9 cellular contexts compared by ENCODE assay signal in the genomic region with DNA sequence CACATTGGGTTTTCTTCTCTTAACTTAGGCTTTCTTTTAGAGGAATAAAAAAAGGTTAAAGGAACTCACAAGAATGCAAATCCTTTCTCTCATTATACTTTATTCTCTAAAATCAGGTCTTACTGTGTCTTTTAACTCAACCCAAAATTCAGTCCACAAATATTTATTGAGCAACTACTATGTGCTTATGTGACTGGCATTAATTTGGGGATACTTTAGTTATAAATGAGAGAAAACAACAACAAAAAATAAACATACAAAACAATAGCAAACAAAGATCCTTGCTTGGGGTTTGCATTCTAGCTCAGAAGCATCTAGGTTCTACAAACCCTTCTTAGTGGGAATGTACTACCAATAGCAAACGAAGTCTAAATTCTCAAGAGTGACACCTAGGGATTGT.
"Had no signal": no experiment of that assay in that cellular context is flagged by ENCODE, and none has a peak within 500 bp of the region (broad histone marks: within the 10 kb centered on the region; RNA-seq: fewer than 3 reads in every experiment).

No MANE protein-coding gene starts in this region.

- DNase-seq: GM23248, GOT3, H9, HCEC 1CT, HFFc6, KG1 had no signal

- H2AFZ ChIP-seq: GM23248 had no signal

- FAIRE-seq: HepG2 had no signal

- H3K9ac ChIP-seq: GM23248 had no signal

- ATAC-seq: HepG2 had no signal

- H3K27ac Mint-ChIP-seq: H9, HFFc6 had no signal

- H3K4me1 Mint-ChIP-seq: H9 had no signal

- H3K9me3 Mint-ChIP-seq: H9, HFFc6, IgD-negative memory B cell had no signal

- H3K4me3 ChIP-seq: GM23248 had no signal

- H3K27ac ChIP-seq: GM23248, HL-60 had no signal

- H3K4me3 Mint-ChIP-seq: H9, HFFc6, IgD-negative memory B cell had no signal

- H3K27me3 Mint-ChIP-seq: IgD-negative memory B cell had no signal
